Comparison of ENCODE assay signal across 9 cellular contexts in the genomic region with DNA sequence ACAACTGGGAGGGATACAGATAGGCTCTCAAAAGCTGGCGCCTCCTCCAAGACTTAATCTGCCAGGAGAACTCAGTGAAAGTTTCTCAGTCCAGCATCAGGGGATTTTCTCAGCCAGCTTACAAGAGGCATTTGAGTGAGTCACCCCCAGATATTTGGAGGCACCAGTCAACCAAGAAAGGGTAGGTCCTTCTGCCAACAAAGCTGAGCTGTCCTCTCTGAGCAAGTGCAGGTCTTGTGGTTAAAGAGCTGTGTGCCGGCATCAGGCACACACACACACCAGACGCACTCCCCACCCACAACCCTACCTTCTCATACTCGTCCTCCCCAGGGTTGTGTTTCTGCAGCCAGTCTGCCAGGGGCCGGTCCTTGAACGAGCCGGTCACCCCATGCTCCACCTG. TPM values are rescaled to one million over a fixed set of nuclear protein-coding genes. Genes with fewer than 3 reads are reported as not detected.
DNase-seq lines count a peak whose midpoint lies in the region; ATAC-seq lines count a peak whose summit lies in the region.
"Had no signal": no experiment of that assay in that cellular context is flagged by ENCODE, and none has a peak within 500 bp of the region (broad histone marks: within the 10 kb centered on the region; RNA-seq: fewer than 3 reads in every experiment).

No MANE protein-coding gene starts in this region.

- DNase-seq in activated CD4-positive, CD25-positive, alpha-beta regulatory T cell treated with anti-CD3 and anti-CD28 coated beads, Interleukin-2, amount 50 U/mL, for 72 hours, result no peak
- DNase-seq in T-helper 17 cell, result no peak
- DNase-seq in fibroblast of peridontal ligament (ENCODE audit: extremely low read depth), result peak; percentile 99
- no peak for DNase-seq in stimulated activated naive B cell treated with anti-CD40 and anti-IgM and Interleukin-4, amounts not matched to agents 10 μg/mL and 1 μg/mL and 100 μg/mL, for 72 hours
- no peak for DNase-seq in Kasumi-1 (lab: John Stamatoyannopoulos, UW)

- no peaks in the 10 kb centered on the region for H3K9me3 ChIP-seq in T-helper 17 cell (ENCODE audit: control insufficient read depth, low read length, poor library complexity, severe bottlenecking)

- H3K36me3 Mint-ChIP-seq in T-helper 17 cell (ENCODE audit: low read depth), result peaks cover 15% of the 10 kb centered on the region
- H3K36me3 Mint-ChIP-seq in stimulated activated naive B cell treated with anti-CD40 and anti-IgM and Interleukin-4, amounts not matched to agents 10 μg/mL and 1 μg/mL and 100 μg/mL, for 72 hours, result peaks cover 36 to 75% of the 10 kb centered on the region in 2 donors

- peak overlapping the region; percentile 53 for H3K27ac Mint-ChIP-seq in T-helper 17 cell
- H3K27ac Mint-ChIP-seq in stimulated activated naive B cell treated with anti-CD40 and anti-IgM and Interleukin-4, amounts not matched to agents 10 μg/mL and 1 μg/mL and 100 μg/mL, for 72 hours, result peak overlapping the region; percentile 21
- H3K27ac Mint-ChIP-seq: T-helper 1 cell treated with Interleukin-12 subunit alpha and Interleukin-12 subunit beta and Interleukin-4 antibody, amounts not matched to agents 30 μg/mL and 1 μg/mL, for 36 hours had no signal

- peaks cover 6% of the 10 kb centered on the region for H3K4me1 Mint-ChIP-seq in T-helper 17 cell
- H3K4me1 Mint-ChIP-seq in stimulated activated naive B cell treated with anti-CD40 and anti-IgM and Interleukin-4, amounts not matched to agents 10 μg/mL and 1 μg/mL and 100 μg/mL, for 72 hours, result peaks cover 0 to 7% of the 10 kb centered on the region in 2 donors

- ATAC-seq in activated CD4-positive, CD25-positive, alpha-beta regulatory T cell treated with anti-CD3 and anti-CD28 coated beads, Interleukin-2, amount 50 U/mL, for 24 hours, result peak; percentile 58 to 77
- ATAC-seq in T-helper 17 cell (no peak), GM21723 (IDR thresholded peaks at IDR 0.05; ENCODE audit: unreplicated experiment) (no peak), GM21619 (IDR thresholded peaks at IDR 0.05; ENCODE audit: unreplicated experiment) (no peak)
- ATAC-seq in stimulated activated naive B cell treated with anti-CD40 and anti-IgM and Interleukin-4, amounts not matched to agents 10 μg/mL and 1 μg/mL and 100 μg/mL, for 72 hours (replicated peaks), result peak in 1 of 2 donors; percentile 22

- no peak overlapping the region for H3K4me3 Mint-ChIP-seq in T-helper 17 cell
- H3K4me3 Mint-ChIP-seq in stimulated activated naive B cell treated with anti-CD40 and anti-IgM and Interleukin-4, amounts not matched to agents 10 μg/mL and 1 μg/mL and 100 μg/mL, for 72 hours, result no peak overlapping the region
- H3K4me3 Mint-ChIP-seq: T-helper 1 cell treated with Interleukin-12 subunit alpha and Interleukin-12 subunit beta and Interleukin-4 antibody, amounts not matched to agents 30 μg/mL and 1 μg/mL, for 36 hours had no signal

- no peaks in the 10 kb centered on the region for H3K9me3 Mint-ChIP-seq in stimulated activated naive B cell treated with anti-CD40 and anti-IgM and Interleukin-4, amounts not matched to agents 10 μg/mL and 1 μg/mL and 100 μg/mL, for 72 hours
- H3K9me3 Mint-ChIP-seq: T-helper 1 cell treated with Interleukin-12 subunit alpha and Interleukin-12 subunit beta and Interleukin-4 antibody, amounts not matched to agents 30 μg/mL and 1 μg/mL, for 36 hours had no signal

- H3K27me3 Mint-ChIP-seq in T-helper 17 cell, result no peaks in the 10 kb centered on the region
- H3K27me3 Mint-ChIP-seq in stimulated activated naive B cell treated with anti-CD40 and anti-IgM and Interleukin-4, amounts not matched to agents 10 μg/mL and 1 μg/mL and 100 μg/mL, for 72 hours, result no peaks in the 10 kb centered on the region

RNA-seq across cellular contexts. Expression of a gene that starts 27.0 kb away (rescaled TPM):
- total RNA-seq in T-helper 17 cell, result 100 to 1,000 TPM; 207 to 266 TPM

RNA-seq across cellular contexts. Expression of a gene that starts 56.0 kb away (rescaled TPM):
- 10 to 100 TPM; 35.7 to 51.9 TPM for total RNA-seq in T-helper 17 cell

Comparison
In these comparisons a context has a peak if more than half of its experiments do, and no peak if none do; other contexts are left out.
1. ATAC-seq: peak in activated CD4-positive, CD25-positive, alpha-beta regulatory T cell treated with anti-CD3 and anti-CD28 coated beads, Interleukin-2, amount 50 U/mL, for 24 hours (2 of 2); none in T-helper 17 cell (single experiment), GM21723 (single experiment) and GM21619 (single experiment).